8 cellular contexts compared by ENCODE assay signal in genomic region chr11:119169272-119169719, GRCh38. TPM values are rescaled to one million over a fixed set of nuclear protein-coding genes. Genes with fewer than 3 reads are reported as not detected.
DNase-seq lines count a peak whose midpoint lies in the region; ATAC-seq, FAIRE-seq and TF ChIP-seq lines count a peak whose summit lies in the region.

No MANE protein-coding gene starts in this region.

- TF ChIP-seq POLR2A in H54 (IDR thresholded peaks at IDR 0.05; ENCODE audit: low read depth, low read length) = no peak

- peaks cover 14% of the 10 kb centered on the region for H3K4me1 ChIP-seq in SJSA1 (replicated peaks)
- no peaks in the 10 kb centered on the region for H3K4me1 ChIP-seq in colonic mucosa
- H3K4me1 ChIP-seq in liver (ENCODE audit: control insufficient read depth in 4 of 4, insufficient read depth in 4 of 4, low read length in 3 of 4) = peaks cover 3 to 8% (median 5%) of the 10 kb centered on the region in 4 donors

- TF ChIP-seq CTCF in GM10248 (IDR thresholded peaks at IDR 0.05; ENCODE audit: control extremely low read depth, extremely low read depth, low read depth, missing control alignments) (no peak), colonic mucosa (IDR thresholded peaks at IDR 0.05) (no peak), liver (IDR thresholded peaks at IDR 0.05; ENCODE audit: low read depth, low read length, missing input control) (no peak)

- WGBS in liver = 15% methylated on average over 15 of the region's 15 CpGs

- H3K9ac ChIP-seq in colonic mucosa (ENCODE audit: low read depth in 2 of 2, low read length in 2 of 2) (peak overlapping the region; percentile 87 to 90), liver (ENCODE audit: low read depth in 1 of 2, low read length in 2 of 2) (peak overlapping the region; percentile 67 to 76)

- CTCF ChIA-PET in GM10248 (lab: Yijun Ruan, JAX) = interaction anchor here (0.6 to 3.0 kb wide), 38 partner anchors 9 to 205 kb away, joined by 3 to 45 read pairs (median 4); no protein-coding TSS in a partner anchor

- DNase-seq in GM10248 (ENCODE audit: extremely low spot score) (peak; percentile 70), SJSA1 (ENCODE audit: low read depth in 1 of 2, low spot score in 2 of 2) (peak in 1 of 2 experiments; percentile 47), colonic mucosa (peak; percentile 36), H54 (ENCODE audit: insufficient read length, low spot score) (no peak), NCI-H1105 treated with DMSO at 0.1 percent for 48 hours (lab: John Stamatoyannopoulos, UW) (no peak)
- peak; percentile 28 for DNase-seq in stimulated activated CD8-positive, alpha-beta memory T cell treated with anti-CD3 and anti-CD28 coated beads, Interleukin-15, amount 100 ng/mL, for 48 hours (ENCODE audit: low read depth in 2 of 2)

- H3K36me3 ChIP-seq in SJSA1 = no peaks in the 10 kb centered on the region
- no peaks in the 10 kb centered on the region for H3K36me3 ChIP-seq in colonic mucosa
- H3K36me3 ChIP-seq in liver (ENCODE audit: control insufficient read depth in 4 of 4, insufficient read depth in 3 of 4, low read depth in 1 of 4, low read length in 3 of 4) = peaks cover 0 to 7% (median 3%) of the 10 kb centered on the region in 4 donors

- ATAC-seq in HG02678 (IDR thresholded peaks at IDR 0.05; ENCODE audit: unreplicated experiment) = peak; percentile 13

- H3K27me3 ChIP-seq in SJSA1 (replicated peaks) (no peaks in the 10 kb centered on the region), colonic mucosa (no peaks in the 10 kb centered on the region), liver (ENCODE audit: control insufficient read depth in 4 of 4, insufficient read depth in 4 of 4, low read length in 3 of 4) (no peaks in the 10 kb centered on the region)

- H3K4me3 ChIP-seq in SJSA1 (peak overlapping the region; percentile 82), colonic mucosa (peak overlapping the region; percentile 90), liver (ENCODE audit: low read depth in 1 of 3, low read length in 3 of 3) (peak overlapping the region; percentile 78 to 86 (median 83))

- no peak for TF ChIP-seq RAD21 in liver (IDR thresholded peaks at IDR 0.05)

- no peak for FAIRE-seq in H54 (lab: Jason Lieb, UNC)

- intact Hi-C loops in colonic mucosa (cut with DNase I) = no loop called here

- POLR2A ChIA-PET in GM10248 (lab: Yijun Ruan, JAX) = no interaction called here

- H3K27ac ChIP-seq in SJSA1 (peak overlapping the region; percentile 96), colonic mucosa (peak overlapping the region; percentile 95), liver (ENCODE audit: low read depth in 1 of 2, low read length in 2 of 2) (peak overlapping the region; percentile 86 to 90)

- H3K9me3 ChIP-seq in SJSA1 (replicated peaks) (no peaks in the 10 kb centered on the region), colonic mucosa (no peaks in the 10 kb centered on the region), liver (ENCODE audit: control insufficient read depth in 4 of 4, low read length in 3 of 4) (no peaks in the 10 kb centered on the region)

TF ChIP-seq in liver, 16 proteins besides CTCF, POLR2A, EP300 and RAD21:
- TF ChIP-seq ZBTB33 (IDR thresholded peaks at IDR 0.05) = no peak

RNA-seq across cellular contexts. Expression of gene NLRX1, which starts 0.8 kb away (rescaled TPM):
- 3.1 and 5.5 TPM in 2 replicates for total RNA-seq in SJSA1 (2014; rRNA removed; shearing (Covaris generic))
- 10 to 100 TPM; 16.5 to 17.1 TPM for total RNA-seq in colonic mucosa
- 10 to 100 TPM; 11.0 to 12.0 TPM for total RNA-seq in liver
- polyA plus RNA-seq in liver = 1 to 10 TPM; 4.2 to 9.8 TPM

RNA-seq across cellular contexts. Expression of gene NHERF4, which starts 16.0 kb away (rescaled TPM):
- total RNA-seq in SJSA1 (2014; rRNA removed; shearing (Covaris generic)) = not detected in 2 replicates
- 10 to 100 TPM; 52.3 to 72.7 TPM for total RNA-seq in colonic mucosa
- total RNA-seq in liver = under 1 TPM in 1 of 2 donors, not detected in 1; 0.17 TPM
- under 1 TPM in 1 of 2 donors, not detected in 1; 0.03 TPM for polyA plus RNA-seq in liver

RNA-seq across cellular contexts. Expression of gene ABCG4, which starts 20.4 kb away (rescaled TPM):
- total RNA-seq in SJSA1 (2014; rRNA removed; shearing (Covaris generic)) = 0.05 TPM in 1 of 2 replicates, not detected in the other
- total RNA-seq in colonic mucosa (under 1 TPM; 0.05 to 0.22 TPM), liver (under 1 TPM; 0.05 to 0.17 TPM)
- under 1 TPM in 1 of 2 donors, not detected in 1; 0.03 TPM for polyA plus RNA-seq in liver

RNA-seq across cellular contexts. Expression of gene CBL, which starts 36.8 kb away (rescaled TPM):
- total RNA-seq in SJSA1 (2014; rRNA removed; shearing (Covaris generic)) = 5.0 and 9.1 TPM in 2 replicates
- total RNA-seq in colonic mucosa = 10 to 100 TPM; 10.8 to 16.4 TPM
- total RNA-seq in liver = 1 to 10 TPM; 5.3 to 5.5 TPM
- polyA plus RNA-seq in liver = 1 to 10 TPM; 1.6 to 1.7 TPM

RNA-seq across cellular contexts. Expression of gene HINFP, which starts 47.9 kb away (rescaled TPM):
- total RNA-seq in SJSA1 (2014; rRNA removed; shearing (Covaris generic)) = 3.1 and 6.7 TPM in 2 replicates
- total RNA-seq in colonic mucosa = 10 to 100 TPM; 31.9 to 33.3 TPM
- 10 to 100 TPM; 10.2 to 14.3 TPM for total RNA-seq in liver
- 1 to 10 TPM; 6.4 to 6.5 TPM for polyA plus RNA-seq in liver

Comparison
In these comparisons a context has a peak if more than half of its experiments do, and no peak if none do; other contexts are left out.
1. DNase-seq: peak in GM10248 (single experiment), colonic mucosa (single experiment) and stimulated activated CD8-positive, alpha-beta memory T cell treated with anti-CD3 and anti-CD28 coated beads, Interleukin-15, amount 100 ng/mL, for 48 hours (2 of 2); none in H54 (single experiment) and NCI-H1105 treated with DMSO at 0.1 percent for 48 hours (single experiment).
2. RNA of gene NHERF4, which starts 16.0 kb away (total RNA-seq): 52.3 to 72.7 TPM in colonic mucosa; 0.17 TPM in liver and not detected in SJSA1; every median in the first group is over 10 times any median in the second.
3. Peak in every context shown above with its lines, with median percentiles within 50 percentile points of each other: H3K27ac ChIP-seq and H3K4me3 ChIP-seq.